Comparison of ENCODE assay signal across 8 cellular contexts in the genomic region with DNA sequence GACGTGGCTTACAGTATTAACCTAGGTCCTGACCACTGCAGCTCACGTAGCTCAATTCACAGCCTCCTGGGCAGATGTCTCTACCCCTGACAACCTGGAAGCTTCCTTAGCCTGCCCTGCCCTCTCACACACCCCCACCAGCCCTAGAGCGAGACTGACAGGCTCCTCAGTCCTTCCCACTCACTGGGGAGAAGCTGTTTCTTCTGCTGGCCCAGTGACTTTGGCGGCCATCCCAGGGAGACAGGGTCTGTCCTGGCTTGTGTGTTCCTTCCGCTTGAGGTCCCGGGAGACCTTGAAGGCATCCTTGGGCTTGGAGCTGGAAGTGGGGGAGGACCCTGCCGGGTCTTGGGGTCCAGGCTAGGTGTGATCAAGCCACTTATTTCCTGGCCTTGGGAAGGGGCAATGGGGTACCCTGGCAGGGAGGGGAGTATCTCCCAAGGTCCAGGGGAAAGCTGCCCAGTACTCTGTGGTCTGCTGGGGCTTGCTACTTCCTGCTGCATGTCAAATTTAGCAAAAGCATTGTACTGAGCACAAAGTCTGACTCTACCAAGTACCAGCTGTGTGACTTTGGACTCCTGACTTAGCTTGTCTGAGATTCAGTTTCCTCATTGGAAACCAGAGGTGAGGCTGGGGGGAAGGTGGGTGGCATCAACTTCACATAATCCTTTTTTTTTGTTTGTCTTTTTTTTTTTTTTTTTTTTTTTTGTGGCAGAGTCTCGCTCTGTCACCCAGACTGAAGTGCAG. TPM values are rescaled to one million over a fixed set of nuclear protein-coding genes. Genes with fewer than 3 reads are reported as not detected.
DNase-seq lines count a peak whose midpoint lies in the region; ATAC-seq and TF ChIP-seq lines count a peak whose summit lies in the region.

No MANE protein-coding gene starts in this region.

- no peaks in the 10 kb centered on the region; the same call in 1 of the 2 replicates for H3K36me3 ChIP-seq in KMS-11 (ENCODE audit: insufficient read depth)
- peaks cover 15% of the 10 kb centered on the region for H3K36me3 ChIP-seq in colonic mucosa
- H3K36me3 ChIP-seq in muscle layer of colon (ENCODE audit: insufficient read depth, low read length), result peaks cover 18% of the 10 kb centered on the region

- H4K20me1 ChIP-seq in KMS-11 (ENCODE audit: insufficient read depth), result no peaks in the 10 kb centered on the region

- H3K27me3 ChIP-seq in KMS-11 (ENCODE audit: insufficient read depth, low read depth), result no peaks in the 10 kb centered on the region
- H3K27me3 ChIP-seq in colonic mucosa, result no peaks in the 10 kb centered on the region
- H3K27me3 ChIP-seq in muscle layer of colon (ENCODE audit: control insufficient read depth in 1 of 2, insufficient read depth in 2 of 2, low read length in 2 of 2), result no peaks in the 10 kb centered on the region

- intact Hi-C loops in colonic mucosa (cut with DNase I), result no loop called here

- peak overlapping the region; percentile 95; the same call in 1 of the 2 replicates for H3K4me2 ChIP-seq in KMS-11

- H3K9ac ChIP-seq in KMS-11 (no peak overlapping the region), colonic mucosa (ENCODE audit: low read depth in 2 of 2, low read length in 2 of 2) (peak overlapping the region; percentile 24 to 92), muscle layer of colon (ENCODE audit: low read length) (no peak overlapping the region)

- peaks cover 20% of the 10 kb centered on the region for H3K4me1 ChIP-seq in KMS-11 (ENCODE audit: low read depth, poor library complexity, severe bottlenecking)
- peaks cover 17% of the 10 kb centered on the region for H3K4me1 ChIP-seq in colonic mucosa
- H3K4me1 ChIP-seq in muscle layer of colon (ENCODE audit: insufficient read depth, low read length), result peaks cover 13% of the 10 kb centered on the region

- ATAC-seq in GM21423 (IDR thresholded peaks at IDR 0.05; ENCODE audit: unreplicated experiment), result no peak
- no peak for ATAC-seq in GM19452 (IDR thresholded peaks at IDR 0.05; ENCODE audit: unreplicated experiment)

- TF ChIP-seq CTCF in 22Rv1 (IDR thresholded peaks at IDR 0.05) (no peak), KMS-11 (conservative IDR thresholded peaks at IDR 0.05; ENCODE audit: low read depth, low read length) (no peak), colonic mucosa (IDR thresholded peaks at IDR 0.05) (no peak)

- DNase-seq in colonic mucosa (no peak), DMS53 treated with DMSO at 0.1 percent for 48 hours (lab: John Stamatoyannopoulos, UW; ENCODE audit: unreplicated experiment) (no peak), OCI-M2 (lab: John Stamatoyannopoulos, UW; ENCODE audit: unreplicated experiment) (no peak)

- H3K79me2 ChIP-seq in KMS-11 (ENCODE audit: insufficient read depth, low read depth), result peaks cover 11% of the 10 kb centered on the region; the same call in 1 of the 2 replicates

- H3K4me3 ChIP-seq in KMS-11 (IDR thresholded peaks at IDR 0.05; ENCODE audit: insufficient read depth, low read depth, low read length) (no peak overlapping the region), colonic mucosa (peak overlapping the region; percentile 66), muscle layer of colon (ENCODE audit: low read depth in 1 of 2, low read length in 2 of 2) (peak overlapping the region; percentile 22 to 76)

- H2AFZ ChIP-seq in KMS-11 (ENCODE audit: low read depth), result no peak overlapping the region

- H3K9me3 ChIP-seq in colonic mucosa, result no peaks in the 10 kb centered on the region
- no peaks in the 10 kb centered on the region for H3K9me3 ChIP-seq in muscle layer of colon (ENCODE audit: low read length)

- H3K27ac ChIP-seq in 22Rv1 (peak overlapping the region; percentile 2; the same call in 1 of the 2 replicates), KMS-11 (no peak overlapping the region), colonic mucosa (peak overlapping the region; percentile 3), muscle layer of colon (ENCODE audit: low read depth, low read length) (no peak overlapping the region)

RNA-seq across cellular contexts. Expression of gene MIGA2, which starts 1.9 kb away (rescaled TPM):
- 10 to 100 TPM; 47.4 to 74.8 TPM for total RNA-seq in colonic mucosa

RNA-seq across cellular contexts. Expression of gene SH3GLB2, which starts 10.2 kb away (rescaled TPM):
- 100 to 1,000 TPM; 109 to 110 TPM for total RNA-seq in colonic mucosa

RNA-seq across cellular contexts. Expression of gene DOLPP1, which starts 42.6 kb away (rescaled TPM):
- total RNA-seq in colonic mucosa, result 10 to 100 TPM; 33.9 to 37.3 TPM

Comparison
In these comparisons a context has a peak if more than half of its experiments do, and no peak if none do; other contexts are left out.
1. H3K27ac ChIP-seq: peak in 22Rv1 (single experiment) and colonic mucosa (single experiment); none in KMS-11 (single experiment) and muscle layer of colon (single experiment).
2. H3K9ac ChIP-seq: peak in colonic mucosa (2 of 2); none in KMS-11 (single experiment) and muscle layer of colon (single experiment).